Comparison of ENCODE assay signal across 8 cellular contexts in the genomic region with DNA sequence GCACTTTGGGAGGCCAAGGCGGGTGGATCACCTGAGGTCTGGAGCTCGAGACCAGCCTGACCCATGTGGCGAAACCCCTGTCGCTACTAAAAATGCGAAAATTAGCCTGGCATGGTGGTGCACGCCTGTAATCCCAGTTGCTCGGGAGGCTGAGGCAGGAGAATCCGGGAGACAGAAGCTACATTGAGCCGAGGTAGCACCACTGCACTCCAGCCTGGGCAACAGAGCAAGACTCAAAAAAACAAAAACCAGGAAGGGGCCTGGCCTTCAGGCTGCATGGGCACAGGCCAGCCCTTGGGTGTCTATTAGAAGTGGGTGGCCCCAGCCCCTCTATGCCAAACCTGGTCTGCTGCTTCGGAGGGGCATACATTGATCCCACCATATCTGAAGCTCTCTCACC.
"Had no signal": no experiment of that assay in that cellular context is flagged by ENCODE, and none has a peak within 500 bp of the region (broad histone marks: within the 10 kb centered on the region; RNA-seq: fewer than 3 reads in every experiment).

No MANE protein-coding gene starts in this region.

- DNase-seq: GM23248, H7, HCEC 1CT, KBM-7 had no signal

- ATAC-seq: HepG2 had no signal

- H3K9ac ChIP-seq: GM23248, KMS-11 had no signal

- H2AFZ ChIP-seq: GM23248 had no signal

- H3K4me2 ChIP-seq: KMS-11 had no signal

- H3K4me3 Mint-ChIP-seq: IgD-negative memory B cell had no signal

- H3K4me1 Mint-ChIP-seq: IgD-negative memory B cell had no signal

- FAIRE-seq: HepG2 had no signal

- H3K9me3 Mint-ChIP-seq: IgD-negative memory B cell had no signal

- H3K27ac ChIP-seq: GM23248, HL-60, KMS-11 had no signal

- H3K4me3 ChIP-seq: GM23248 had no signal
